In genomic region chr6:136192917-136193316, GRCh38 we compare ENCODE assay signal across 31 cellular contexts. TPM values are rescaled to one million over a fixed set of nuclear protein-coding genes. Genes with fewer than 3 reads are reported as not detected.
"Had no signal": no experiment of that assay in that cellular context is flagged by ENCODE, and none has a peak within 500 bp of the region (broad histone marks: within the 10 kb centered on the region; RNA-seq: fewer than 3 reads in every experiment).

No MANE protein-coding gene starts in this region.

- H3K27ac Mint-ChIP-seq: activated CD4-positive, alpha-beta T cell treated with anti-CD3 and anti-CD28 coated beads, Interleukin-2, amount 10 ng/mL, durations not matched to agents 24 days and 14 days; activated CD8-positive, alpha-beta T cell treated with anti-CD3 and anti-CD28 coated beads for 36 hours; activated naive CD4-positive, alpha-beta T cell treated with anti-CD3 and anti-CD28 coated beads, Interleukin-2, amount 50 U/mL, for 24 hours; activated naive CD8-positive, alpha-beta T cell treated with anti-CD3 and anti-CD28 coated beads, Interleukin-2, amount 10 ng/mL, durations not matched to agents 7 days and 5 days; activated T-cell treated with anti-CD3 and anti-CD28 coated beads, Interleukin-2, amount 50 U/mL, for 24 hours; activated T-helper 2 cell treated with anti-CD3 and anti-CD28 coated beads, Interferon-gamma antibody, Interleukin-2, Interleukin-4, amounts not matched to agents 10 μg/mL and 5 μg/mL and 100 μg/mL, durations not matched to agents 14 hours and 24 hours and 36 hours; T-helper 1 cell treated with Interleukin-12 subunit alpha and Interleukin-12 subunit beta and Interleukin-4 antibody, amounts not matched to agents 30 μg/mL and 1 μg/mL, for 36 hours; T-helper 2 cell treated with Interferon-gamma antibody and Interleukin-4, amounts not matched to agents 5 μg/mL and 100 μg/mL, for 36 hours had no signal

- H3K4me3 Mint-ChIP-seq: activated CD4-positive, alpha-beta T cell treated with anti-CD3 and anti-CD28 coated beads, Interleukin-2, amount 10 ng/mL, durations not matched to agents 24 days and 14 days; activated CD8-positive, alpha-beta T cell treated with anti-CD3 and anti-CD28 coated beads for 36 hours; activated naive CD4-positive, alpha-beta T cell treated with anti-CD3 and anti-CD28 coated beads, Interleukin-2, amount 50 U/mL, for 24 hours; activated naive CD8-positive, alpha-beta T cell treated with anti-CD3 and anti-CD28 coated beads, Interleukin-2, amount 10 ng/mL, durations not matched to agents 7 days and 5 days; activated T-cell treated with anti-CD3 and anti-CD28 coated beads, Interleukin-2, amount 50 U/mL, for 24 hours; T-helper 1 cell treated with Interleukin-12 subunit alpha and Interleukin-12 subunit beta and Interleukin-4 antibody, amounts not matched to agents 30 μg/mL and 1 μg/mL, for 36 hours; T-helper 2 cell treated with Interferon-gamma antibody and Interleukin-4, amounts not matched to agents 5 μg/mL and 100 μg/mL, for 36 hours had no signal

- H3K27ac ChIP-seq: body of pancreas, breast epithelium, KMS-11, Peyer's patch, SJSA1 had no signal

- H3K4me1 ChIP-seq: body of pancreas, breast epithelium, Peyer's patch, SJSA1 had no signal

- H3K4me1 Mint-ChIP-seq: activated CD4-positive, alpha-beta T cell treated with anti-CD3 and anti-CD28 coated beads, Interleukin-2, amount 10 ng/mL, durations not matched to agents 24 days and 14 days; activated naive CD4-positive, alpha-beta T cell treated with anti-CD3 and anti-CD28 coated beads, Interleukin-2, amount 50 U/mL, for 24 hours; activated naive CD8-positive, alpha-beta T cell treated with anti-CD3 and anti-CD28 coated beads, Interleukin-2, amount 10 ng/mL, durations not matched to agents 7 days and 5 days had no signal

- H3K36me3 Mint-ChIP-seq: activated naive CD4-positive, alpha-beta T cell treated with anti-CD3 and anti-CD28 coated beads, Interleukin-2, amount 50 U/mL, for 24 hours; activated naive CD8-positive, alpha-beta T cell treated with anti-CD3 and anti-CD28 coated beads, Interleukin-2, amount 10 ng/mL, durations not matched to agents 7 days and 5 days had no signal

- H3K27me3 ChIP-seq: body of pancreas, breast epithelium, Peyer's patch, SJSA1 had no signal

- H3K27me3 Mint-ChIP-seq: activated CD8-positive, alpha-beta T cell treated with anti-CD3 and anti-CD28 coated beads for 36 hours; activated naive CD4-positive, alpha-beta T cell treated with anti-CD3 and anti-CD28 coated beads, Interleukin-2, amount 50 U/mL, for 24 hours had no signal

- ATAC-seq: activated CD8-positive, alpha-beta T cell treated with anti-CD3 and anti-CD28 coated beads for 36 hours; body of pancreas; PC-3 had no signal

- H3K9me3 Mint-ChIP-seq: activated CD4-positive, alpha-beta T cell treated with anti-CD3 and anti-CD28 coated beads, Interleukin-2, amount 10 ng/mL, durations not matched to agents 24 days and 14 days; activated CD8-positive, alpha-beta T cell treated with anti-CD3 and anti-CD28 coated beads for 36 hours; activated naive CD4-positive, alpha-beta T cell treated with anti-CD3 and anti-CD28 coated beads, Interleukin-2, amount 50 U/mL, for 24 hours; activated naive CD8-positive, alpha-beta T cell treated with anti-CD3 and anti-CD28 coated beads, Interleukin-2, amount 10 ng/mL, durations not matched to agents 7 days and 5 days; activated T-cell treated with anti-CD3 and anti-CD28 coated beads, Interleukin-2, amount 50 U/mL, for 24 hours; activated T-helper 2 cell treated with anti-CD3 and anti-CD28 coated beads, Interferon-gamma antibody, Interleukin-2, Interleukin-4, amounts not matched to agents 10 μg/mL and 5 μg/mL and 100 μg/mL, durations not matched to agents 14 hours and 24 hours and 36 hours; T-helper 1 cell treated with Interleukin-12 subunit alpha and Interleukin-12 subunit beta and Interleukin-4 antibody, amounts not matched to agents 30 μg/mL and 1 μg/mL, for 36 hours; T-helper 2 cell treated with Interferon-gamma antibody and Interleukin-4, amounts not matched to agents 5 μg/mL and 100 μg/mL, for 36 hours had no signal

- H3K9ac ChIP-seq: KMS-11, SK-N-SH had no signal

- H3K4me3 ChIP-seq: body of pancreas, breast epithelium, Peyer's patch, SJSA1 had no signal

- DNase-seq: activated CD4-positive, alpha-beta T cell treated with anti-CD3 and anti-CD28 coated beads, Interleukin-2, amount 10 ng/mL, durations not matched to agents 24 days and 14 days; activated CD4-positive, alpha-beta T cell treated with anti-CD3 and anti-CD28 coated beads, Interleukin-2, amount 50 U/mL, for 4 hours; activated CD8-positive, alpha-beta T cell treated with anti-CD3 and anti-CD28 coated beads for 36 hours; activated gamma-delta T cell; activated naive CD4-positive, alpha-beta T cell treated with Interleukin-2 at 50 U/mL for 16 hours; activated naive CD8-positive, alpha-beta T cell treated with anti-CD3 and anti-CD28 coated beads, Interleukin-2, amount 10 ng/mL, durations not matched to agents 7 days and 5 days; activated T-cell treated with anti-CD3 and anti-CD28 coated beads, Interleukin-2, amount 50 U/mL, for 24 hours; body of pancreas; MM.1S; MV-4-11; NCI-H1092; NCI-H1436 treated with DMSO at 0.1 percent for 48 hours; NCI-H1694 treated with DMSO at 0.1 percent for 48 hours; NCI-H2029; NCI-H2107; NCI-H510A; NCI-H526; NCI-H748 treated with DMSO at 0.1 percent for 48 hours; PC-3; Peyer's patch; RPMI8226; SHP77 treated with DMSO at 0.1 percent for 48 hours; SK-N-SH had no signal

- H3K9me3 ChIP-seq: body of pancreas, breast epithelium, Peyer's patch, SJSA1, SK-N-SH had no signal

- H3K4me2 ChIP-seq: KMS-11, SK-N-SH had no signal

- H3K36me3 ChIP-seq: breast epithelium, Peyer's patch, SJSA1 had no signal

RNA-seq across cellular contexts. Expression of gene MTFR2, which starts 57.2 kb away (rescaled TPM):
- total RNA-seq: cardiac septum had no signal
